20 cellular contexts compared by ENCODE assay signal in the genomic region with DNA sequence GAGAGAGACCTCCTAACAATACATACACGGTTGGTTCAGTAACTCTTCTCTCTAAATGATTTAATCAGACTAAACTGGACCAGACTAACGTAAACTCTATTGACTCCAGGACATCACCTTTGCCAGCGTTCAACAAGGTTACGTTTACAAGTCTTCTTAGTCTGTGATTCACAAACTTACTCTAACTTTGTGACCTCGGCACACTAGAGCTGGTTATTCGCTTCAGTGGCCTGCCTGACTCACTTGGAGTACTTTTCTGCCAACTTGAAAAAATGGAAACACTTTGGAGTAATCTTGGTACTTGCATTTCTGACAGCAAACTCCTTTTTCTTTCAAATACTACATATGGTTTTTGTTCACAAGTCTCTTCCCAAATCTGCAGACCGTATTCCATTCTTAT. TPM values are rescaled to one million over a fixed set of nuclear protein-coding genes. Genes with fewer than 3 reads are reported as not detected.
DNase-seq lines count a peak whose midpoint lies in the region; ATAC-seq and TF ChIP-seq lines count a peak whose summit lies in the region.
"Had no signal": no experiment of that assay in that cellular context is flagged by ENCODE, and none has a peak within 500 bp of the region (broad histone marks: within the 10 kb centered on the region; RNA-seq: fewer than 3 reads in every experiment).

No MANE protein-coding gene starts in this region.

- ATAC-seq in GM21723 (IDR thresholded peaks at IDR 0.05; ENCODE audit: unreplicated experiment) (no peak), HG02884 (IDR thresholded peaks at IDR 0.05; ENCODE audit: unreplicated experiment) (no peak), HG03108 (IDR thresholded peaks at IDR 0.05; ENCODE audit: unreplicated experiment) (no peak)
- ATAC-seq: activated CD8-positive, alpha-beta T cell treated with anti-CD3 and anti-CD28 coated beads, Interleukin-2, amount 10 ng/mL, durations not matched to agents 7 days and 5 days; effector memory CD8-positive, alpha-beta T cell; Panc1 had no signal

- no peak for TF ChIP-seq CTCF in choroid plexus epithelial cell (conservative IDR thresholded peaks at IDR 0.05; ENCODE audit: low read depth, low read length)

- no peak overlapping the region for H3K4me3 ChIP-seq in choroid plexus epithelial cell (ENCODE audit: low read depth, low read length)
- H3K4me3 ChIP-seq: lung, upper lobe of left lung had no signal

- DNase-seq in AG08395 (ENCODE audit: low spot score) = peak; percentile 20
- peak; percentile 74 for DNase-seq in M059J (ENCODE audit: low read depth)
- DNase-seq in choroid plexus epithelial cell (ENCODE audit: low read depth) = peak; percentile 63
- DNase-seq in kidney glomerular epithelial cell (lab: John Stamatoyannopoulos, UW) = peak; percentile 64
- no peak for DNase-seq in D341Med (ENCODE audit: low spot score)
- DNase-seq: activated CD8-positive, alpha-beta T cell treated with anti-CD3 and anti-CD28 coated beads, Interleukin-2, amount 10 ng/mL, durations not matched to agents 7 days and 5 days; activated naive CD4-positive, alpha-beta T cell treated with Interleukin-2 at 50 U/mL for 16 hours; activated T-cell treated with anti-CD3 and anti-CD28 coated beads, Interleukin-2, amount 50 U/mL, for 1 hour; cerebellar nuclear complex; DMS 273 treated with DMSO at 0.1 percent for 48 hours; effector memory CD8-positive, alpha-beta T cell; GDM1; NCI-H2081; stimulated activated CD4-positive, alpha-beta T cell treated with anti-CD3 and anti-CD28 coated beads, Interleukin-12 subunit alpha, Interleukin-12 subunit beta, amount 100 ng/mL, for 4 hours; upper lobe of left lung had no signal

RNA-seq across cellular contexts. Expression of a gene that starts 26.2 kb away (rescaled TPM):
- 34.4 and 43.3 TPM in 2 replicates for total RNA-seq in M059J (2014; rRNA removed; shearing (Covaris generic))
